1 cellular context compared by ENCODE assay signal in the genomic region with DNA sequence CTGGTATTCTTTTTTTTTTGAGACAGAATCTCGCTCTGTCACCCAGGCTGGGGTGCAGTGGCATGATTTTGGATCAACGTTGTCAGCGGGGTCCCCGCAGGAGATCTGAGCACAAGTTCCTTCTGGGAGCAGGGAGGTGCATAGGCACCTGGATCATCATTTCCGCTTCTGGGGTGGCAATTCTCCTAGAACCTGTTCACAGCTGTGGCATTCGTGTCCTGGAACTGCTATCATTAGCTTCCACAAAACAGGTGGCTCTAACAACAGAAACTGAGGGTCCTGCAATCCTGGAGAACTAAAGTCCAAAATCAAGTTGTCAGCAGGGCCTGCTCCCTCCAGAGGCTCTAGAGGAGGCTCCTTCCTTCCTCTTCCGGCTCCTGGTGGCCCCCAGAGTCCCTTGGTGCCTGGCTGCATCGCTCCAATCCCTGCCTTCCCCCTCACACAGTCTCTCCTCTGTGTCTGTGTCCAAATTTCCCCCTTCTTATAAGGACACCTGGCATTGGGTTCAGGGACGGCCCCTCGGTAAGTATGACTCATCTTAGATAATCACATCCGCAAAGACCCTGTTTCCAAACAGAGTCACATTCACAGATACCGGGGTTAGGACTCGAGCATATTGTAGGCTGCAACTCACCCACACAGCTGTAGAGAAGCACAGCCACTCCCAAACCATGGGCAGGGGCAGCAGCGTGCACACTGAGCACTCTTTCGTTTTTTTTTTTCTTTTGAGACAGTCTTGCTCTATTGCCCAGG.
TF ChIP-seq lines count a peak whose summit lies in the region.

No MANE protein-coding gene starts in this region.

TF ChIP-seq in HepG2, 621 proteins besides CTCF, POLR2A, EP300 and RAD21 (continues in another document):
- TF ChIP-seq ZBTB33 (CRISPR knock-in tag; IDR thresholded peaks at IDR 0.05) (no peak), ZNF570 (CRISPR knock-in tag; IDR thresholded peaks at IDR 0.05; ENCODE audit: borderline replicate concordance) (no peak), MAX (IDR thresholded peaks at IDR 0.05) (no peak; the same call in 1 of the 2 replicates), ZNF761 (CRISPR knock-in tag; conservative IDR thresholded peaks at IDR 0.05) (no peak; the same call in 1 of the 2 replicates), FOXM1 (CRISPR knock-in tag; IDR thresholded peaks at IDR 0.05) (no peak), HOXA9 (CRISPR knock-in tag; IDR thresholded peaks at IDR 0.05; ENCODE audit: borderline replicate concordance) (no peak), CHD2 (IDR thresholded peaks at IDR 0.05; ENCODE audit: low read depth, low read length) (no peak), ZBTB37 (CRISPR knock-in tag; IDR thresholded peaks at IDR 0.05) (no peak), SALL1 (CRISPR knock-in tag; IDR thresholded peaks at IDR 0.05) (peak; percentile 41), HCFC1 (IDR thresholded peaks at IDR 0.05; ENCODE audit: low read depth, low read length) (no peak), HOXA3 (CRISPR knock-in tag; IDR thresholded peaks at IDR 0.05) (no peak; the same call in 1 of the 2 replicates), FOSL2 (CRISPR knock-in tag; IDR thresholded peaks at IDR 0.05) (peak; percentile 97), ZEB1 (IDR thresholded peaks at IDR 0.05; ENCODE audit: insufficient replicate concordance, low read depth) (no peak), ZNF33A (CRISPR knock-in tag; IDR thresholded peaks at IDR 0.05; ENCODE audit: borderline replicate concordance) (no peak), ZFP41 (CRISPR knock-in tag; IDR thresholded peaks at IDR 0.05; ENCODE audit: borderline replicate concordance) (no peak), ZNF280D (CRISPR knock-in tag; IDR thresholded peaks at IDR 0.05) (no peak), ZNF841 (CRISPR knock-in tag; IDR thresholded peaks at IDR 0.05; ENCODE audit: borderline replicate concordance) (no peak), NBN (conservative IDR thresholded peaks at IDR 0.05) (no peak), U2AF2 (IDR thresholded peaks at IDR 0.05; ENCODE audit: low read depth, low read length) (no peak), ZNF780A (CRISPR knock-in tag; IDR thresholded peaks at IDR 0.05) (no peak), ZMYM3 (CRISPR knock-in tag; IDR thresholded peaks at IDR 0.05) (peak; percentile 35; the same call in 1 of the 2 replicates), CREBL2 (CRISPR knock-in tag; IDR thresholded peaks at IDR 0.05; ENCODE audit: borderline replicate concordance) (no peak), ZZZ3 (CRISPR knock-in tag; IDR thresholded peaks at IDR 0.05; ENCODE audit: borderline replicate concordance) (0 out of 2 replicates have a peak, but pooled peaks have one; percentile 26), NRL (CRISPR knock-in tag; IDR thresholded peaks at IDR 0.05; ENCODE audit: borderline replicate concordance) (no peak), ZNF724P (CRISPR knock-in tag; IDR thresholded peaks at IDR 0.05; ENCODE audit: borderline replicate concordance) (no peak), ATF3 (CRISPR knock-in tag; IDR thresholded peaks at IDR 0.05) (peak; percentile 88), CREM (IDR thresholded peaks at IDR 0.05) (no peak), CREM (CRISPR knock-in tag; IDR thresholded peaks at IDR 0.05) (no peak), SETDB1 (CRISPR knock-in tag; IDR thresholded peaks at IDR 0.05; ENCODE audit: borderline replicate concordance) (no peak), ZNF574 (CRISPR knock-in tag; IDR thresholded peaks at IDR 0.05) (no peak), KAT8 (CRISPR knock-in tag; IDR thresholded peaks at IDR 0.05) (peak; percentile 46; the same call in 1 of the 2 replicates), SIN3A (IDR thresholded peaks at IDR 0.05; ENCODE audit: borderline replicate concordance, low read depth, low read length) (no peak), PTBP1 (IDR thresholded peaks at IDR 0.05; ENCODE audit: low read depth, low read length, poor library complexity, severe bottlenecking) (no peak), YEATS2 (CRISPR knock-in tag; IDR thresholded peaks at IDR 0.05; ENCODE audit: borderline replicate concordance) (no peak; the same call in 1 of the 2 replicates), SNAI1 (CRISPR knock-in tag; IDR thresholded peaks at IDR 0.05; ENCODE audit: borderline replicate concordance) (no peak), FOXJ3 (CRISPR knock-in tag; IDR thresholded peaks at IDR 0.05; ENCODE audit: borderline replicate concordance) (no peak), GATAD2A (CRISPR knock-in tag; IDR thresholded peaks at IDR 0.05) (peak; percentile 90), CHD4 (IDR thresholded peaks at IDR 0.05; ENCODE audit: borderline replicate concordance, low read length) (no peak)
- TF ChIP-seq, protein P1, sequence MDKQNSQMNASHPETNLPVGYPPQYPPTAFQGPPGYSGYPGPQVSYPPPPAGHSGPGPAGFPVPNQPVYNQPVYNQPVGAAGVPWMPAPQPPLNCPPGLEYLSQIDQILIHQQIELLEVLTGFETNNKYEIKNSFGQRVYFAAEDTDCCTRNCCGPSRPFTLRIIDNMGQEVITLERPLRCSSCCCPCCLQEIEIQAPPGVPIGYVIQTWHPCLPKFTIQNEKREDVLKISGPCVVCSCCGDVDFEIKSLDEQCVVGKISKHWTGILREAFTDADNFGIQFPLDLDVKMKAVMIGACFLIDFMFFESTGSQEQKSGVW (CRISPR knock-in tag; IDR thresholded peaks at IDR 0.05; ENCODE audit: borderline replicate concordance) = no peak
- TF ChIP-seq, protein P2, sequence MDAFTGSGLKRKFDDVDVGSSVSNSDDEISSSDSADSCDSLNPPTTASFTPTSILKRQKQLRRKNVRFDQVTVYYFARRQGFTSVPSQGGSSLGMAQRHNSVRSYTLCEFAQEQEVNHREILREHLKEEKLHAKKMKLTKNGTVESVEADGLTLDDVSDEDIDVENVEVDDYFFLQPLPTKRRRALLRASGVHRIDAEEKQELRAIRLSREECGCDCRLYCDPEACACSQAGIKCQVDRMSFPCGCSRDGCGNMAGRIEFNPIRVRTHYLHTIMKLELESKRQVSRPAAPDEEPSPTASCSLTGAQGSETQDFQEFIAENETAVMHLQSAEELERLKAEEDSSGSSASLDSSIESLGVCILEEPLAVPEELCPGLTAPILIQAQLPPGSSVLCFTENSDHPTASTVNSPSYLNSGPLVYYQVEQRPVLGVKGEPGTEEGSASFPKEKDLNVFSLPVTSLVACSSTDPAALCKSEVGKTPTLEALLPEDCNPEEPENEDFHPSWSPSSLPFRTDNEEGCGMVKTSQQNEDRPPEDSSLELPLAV (CRISPR knock-in tag; conservative IDR thresholded peaks at IDR 0.05; ENCODE audit: low read depth) = no peak
- TF ChIP-seq, protein P3, sequence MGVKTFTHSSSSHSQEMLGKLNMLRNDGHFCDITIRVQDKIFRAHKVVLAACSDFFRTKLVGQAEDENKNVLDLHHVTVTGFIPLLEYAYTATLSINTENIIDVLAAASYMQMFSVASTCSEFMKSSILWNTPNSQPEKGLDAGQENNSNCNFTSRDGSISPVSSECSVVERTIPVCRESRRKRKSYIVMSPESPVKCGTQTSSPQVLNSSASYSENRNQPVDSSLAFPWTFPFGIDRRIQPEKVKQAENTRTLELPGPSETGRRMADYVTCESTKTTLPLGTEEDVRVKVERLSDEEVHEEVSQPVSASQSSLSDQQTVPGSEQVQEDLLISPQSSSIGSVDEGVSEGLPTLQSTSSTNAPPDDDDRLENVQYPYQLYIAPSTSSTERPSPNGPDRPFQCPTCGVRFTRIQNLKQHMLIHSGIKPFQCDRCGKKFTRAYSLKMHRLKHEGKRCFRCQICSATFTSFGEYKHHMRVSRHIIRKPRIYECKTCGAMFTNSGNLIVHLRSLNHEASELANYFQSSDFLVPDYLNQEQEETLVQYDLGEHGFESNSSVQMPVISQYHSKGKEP (CRISPR knock-in tag; IDR thresholded peaks at IDR 0.05) = no peak
- TF ChIP-seq, protein P4, sequence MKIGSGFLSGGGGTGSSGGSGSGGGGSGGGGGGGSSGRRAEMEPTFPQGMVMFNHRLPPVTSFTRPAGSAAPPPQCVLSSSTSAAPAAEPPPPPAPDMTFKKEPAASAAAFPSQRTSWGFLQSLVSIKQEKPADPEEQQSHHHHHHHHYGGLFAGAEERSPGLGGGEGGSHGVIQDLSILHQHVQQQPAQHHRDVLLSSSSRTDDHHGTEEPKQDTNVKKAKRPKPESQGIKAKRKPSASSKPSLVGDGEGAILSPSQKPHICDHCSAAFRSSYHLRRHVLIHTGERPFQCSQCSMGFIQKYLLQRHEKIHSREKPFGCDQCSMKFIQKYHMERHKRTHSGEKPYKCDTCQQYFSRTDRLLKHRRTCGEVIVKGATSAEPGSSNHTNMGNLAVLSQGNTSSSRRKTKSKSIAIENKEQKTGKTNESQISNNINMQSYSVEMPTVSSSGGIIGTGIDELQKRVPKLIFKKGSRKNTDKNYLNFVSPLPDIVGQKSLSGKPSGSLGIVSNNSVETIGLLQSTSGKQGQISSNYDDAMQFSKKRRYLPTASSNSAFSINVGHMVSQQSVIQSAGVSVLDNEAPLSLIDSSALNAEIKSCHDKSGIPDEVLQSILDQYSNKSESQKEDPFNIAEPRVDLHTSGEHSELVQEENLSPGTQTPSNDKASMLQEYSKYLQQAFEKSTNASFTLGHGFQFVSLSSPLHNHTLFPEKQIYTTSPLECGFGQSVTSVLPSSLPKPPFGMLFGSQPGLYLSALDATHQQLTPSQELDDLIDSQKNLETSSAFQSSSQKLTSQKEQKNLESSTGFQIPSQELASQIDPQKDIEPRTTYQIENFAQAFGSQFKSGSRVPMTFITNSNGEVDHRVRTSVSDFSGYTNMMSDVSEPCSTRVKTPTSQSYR (CRISPR knock-in tag; IDR thresholded peaks at IDR 0.05; ENCODE audit: borderline replicate concordance) = no peak
